Comparison of ENCODE assay signal across 12 cellular contexts in genomic region chr11:108289699-108290098, GRCh38.
DNase-seq lines count a peak whose midpoint lies in the region; ATAC-seq and TF ChIP-seq lines count a peak whose summit lies in the region.
"Had no signal": no experiment of that assay in that cellular context is flagged by ENCODE, and none has a peak within 500 bp of the region (broad histone marks: within the 10 kb centered on the region; RNA-seq: fewer than 3 reads in every experiment).

No MANE protein-coding gene starts in this region.

- intact Hi-C loops in right lobe of liver (cut with DNase I) = no loop called here

- peaks cover 0 to 40% (median 9%) of the 10 kb centered on the region in 4 donors for H3K36me3 ChIP-seq in right lobe of liver

- TF ChIP-seq POLR2A in right lobe of liver (IDR thresholded peaks at IDR 0.05) = no peak

- peaks cover 7% of the 10 kb centered on the region for H3K4me1 Mint-ChIP-seq in nephron progenitor cell

- no peaks in the 10 kb centered on the region for H3K4me1 ChIP-seq in right lobe of liver

- TF ChIP-seq CTCF in nephron progenitor cell (IDR thresholded peaks at IDR 0.05) (no peak), right lobe of liver (IDR thresholded peaks at IDR 0.05) (no peak)

- peak; percentile 88 for DNase-seq in DMS53 (lab: John Stamatoyannopoulos, UW)
- DNase-seq in NCI-H526 treated with DMSO at 0.1 percent for 48 hours (lab: John Stamatoyannopoulos, UW) = peak; percentile 90
- DNase-seq in nephron progenitor cell = peak; percentile 48
- no peak for DNase-seq in stimulated activated naive CD4-positive, alpha-beta T cell treated with Interleukin-2 at 50 U/mL for 16 hours (lab: John Stamatoyannopoulos, UW)
- DNase-seq in right lobe of liver = no peak
- no peak for DNase-seq in ureter (ENCODE audit: low spot score)
- no peak for DNase-seq in HK-2 (ENCODE audit: unreplicated experiment)
- DNase-seq: activated CD4-positive, alpha-beta T cell treated with anti-CD3 and anti-CD28 coated beads, Interleukin-2, amount 50 U/mL, for 48 hours; NCI-H524 treated with DMSO at 0.1 percent for 48 hours; right cardiac atrium; RPMI8226 had no signal

- no peaks in the 10 kb centered on the region for H3K27me3 Mint-ChIP-seq in nephron progenitor cell (ENCODE audit: low read depth, poor library complexity)

- peaks cover 51% of the 10 kb centered on the region for H3K36me3 Mint-ChIP-seq in nephron progenitor cell (ENCODE audit: low read depth)

- no peak overlapping the region for H3K4me3 ChIP-seq in right lobe of liver

- WGBS in right lobe of liver (ENCODE audit: insufficient coverage, low coverage, low lambda C conversion rate, missing lambda C conversion rate) = 90% methylated on average over 6 of the region's 6 CpGs

- H3K27me3 ChIP-seq in right lobe of liver = no peaks in the 10 kb centered on the region

- no peak overlapping the region for H3K27ac ChIP-seq in right lobe of liver

- peak overlapping the region; percentile 49 for H3K27ac Mint-ChIP-seq in nephron progenitor cell

- H3K9me3 Mint-ChIP-seq in nephron progenitor cell = no peaks in the 10 kb centered on the region

- no peak overlapping the region for H3K4me3 Mint-ChIP-seq in nephron progenitor cell

- ATAC-seq in GM19438 (IDR thresholded peaks at IDR 0.05; ENCODE audit: low read depth, unreplicated experiment) (peak; percentile 85), right lobe of liver (no peak)
- ATAC-seq: right cardiac atrium had no signal

- H3K9me3 ChIP-seq in right lobe of liver = no peaks in the 10 kb centered on the region

Comparison
In these comparisons a context has a peak if more than half of its experiments do, and no peak if none do; other contexts are left out.
1. DNase-seq: peak in DMS53 (single experiment), NCI-H526 treated with DMSO at 0.1 percent for 48 hours (single experiment) and nephron progenitor cell (single experiment); none in stimulated activated naive CD4-positive, alpha-beta T cell treated with Interleukin-2 at 50 U/mL for 16 hours (single experiment), right lobe of liver (0 of 3), ureter (single experiment) and HK-2 (single experiment).